In genomic region chr4:74444891-74445642, GRCh38 we compare ENCODE assay signal across 8 cellular contexts. TPM values are rescaled to one million over a fixed set of nuclear protein-coding genes. Genes with fewer than 3 reads are reported as not detected.
DNase-seq lines count a peak whose midpoint lies in the region; ATAC-seq lines count a peak whose summit lies in the region.

AREG (plus strand) TSS chr4:74445136; CDS start chr4:74445346, 210 bp downstream.

- H3K36me3 Mint-ChIP-seq in activated CD4-positive, alpha-beta memory T cell treated with anti-CD3 and anti-CD28 coated beads, Interleukin-2, amount 10 ng/mL, durations not matched to agents 7 days and 5 days (ENCODE audit: low read depth), result no peaks in the 10 kb centered on the region
- peaks cover 10% of the 10 kb centered on the region for H3K36me3 Mint-ChIP-seq in effector memory CD8-positive, alpha-beta T cell (ENCODE audit: insufficient read depth)

- POLR2A ChIA-PET in activated CD4-positive, alpha-beta memory T cell treated with anti-CD3 and anti-CD28 coated beads, Interleukin-2, amount 10 ng/mL, durations not matched to agents 7 days and 5 days (lab: Charles Lee), result interaction anchor here (1.3 to 3.2 kb wide), 3 partner anchors 19 to 47 kb away, joined by 3 to 11 read pairs (median 3); no protein-coding TSS in a partner anchor

- ATAC-seq in HG02938 (IDR thresholded peaks at IDR 0.05; ENCODE audit: unreplicated experiment), result peak; percentile 81
- peak; percentile 94 for ATAC-seq in effector memory CD8-positive, alpha-beta T cell (replicated peaks)

- DNase-seq in NCI-H2171 treated with DMSO at 0.1 percent for 48 hours (lab: John Stamatoyannopoulos, UW) (peak; percentile 0), NCI-H2171 (lab: John Stamatoyannopoulos, UW) (no peak), NCI-H510A (lab: John Stamatoyannopoulos, UW) (peak; percentile 11), mesenteric fat pad (ENCODE audit: low spot score) (peak; percentile 93)
- DNase-seq in activated CD4-positive, alpha-beta memory T cell treated with anti-CD3 and anti-CD28 coated beads, Interleukin-2, amount 10 ng/mL, durations not matched to agents 7 days and 5 days, result peak; percentile 84
- DNase-seq in effector memory CD8-positive, alpha-beta T cell, result peak; percentile 85 to 87 (median 87)
- DNase-seq in stimulated activated CD8-positive, alpha-beta memory T cell treated with anti-CD3 and anti-CD28 coated beads, Interleukin-15, amount 100 ng/mL, for 4 hours (ENCODE audit: low read depth in 2 of 2), result peak; percentile 87 to 91

- CTCF ChIA-PET in activated CD4-positive, alpha-beta memory T cell treated with anti-CD3 and anti-CD28 coated beads, Interleukin-2, amount 10 ng/mL, durations not matched to agents 7 days and 5 days (lab: Charles Lee), result interaction anchor here (1.0 to 2.0 kb wide), 8 partner anchors 8 to 88 kb away, joined by 3 to 6 read pairs (median 4); no protein-coding TSS in a partner anchor

- H3K9me3 Mint-ChIP-seq in activated CD4-positive, alpha-beta memory T cell treated with anti-CD3 and anti-CD28 coated beads, Interleukin-2, amount 10 ng/mL, durations not matched to agents 7 days and 5 days, result no peaks in the 10 kb centered on the region
- no peaks in the 10 kb centered on the region for H3K9me3 Mint-ChIP-seq in effector memory CD8-positive, alpha-beta T cell

- peaks cover 13% of the 10 kb centered on the region for H3K4me1 Mint-ChIP-seq in activated CD4-positive, alpha-beta memory T cell treated with anti-CD3 and anti-CD28 coated beads, Interleukin-2, amount 10 ng/mL, durations not matched to agents 7 days and 5 days
- peaks cover 5% of the 10 kb centered on the region in 2 donors for H3K4me1 Mint-ChIP-seq in effector memory CD8-positive, alpha-beta T cell (ENCODE audit: low read depth in 2 of 2)

- peak within 1 kb of the TSS; percentile 80 for H3K4me3 Mint-ChIP-seq in activated CD4-positive, alpha-beta memory T cell treated with anti-CD3 and anti-CD28 coated beads, Interleukin-2, amount 10 ng/mL, durations not matched to agents 7 days and 5 days
- H3K4me3 Mint-ChIP-seq in effector memory CD8-positive, alpha-beta T cell, result peak within 1 kb of the TSS; percentile 86 to 95

- H3K27me3 Mint-ChIP-seq in activated CD4-positive, alpha-beta memory T cell treated with anti-CD3 and anti-CD28 coated beads, Interleukin-2, amount 10 ng/mL, durations not matched to agents 7 days and 5 days, result no peaks in the 10 kb centered on the region
- H3K27me3 Mint-ChIP-seq in effector memory CD8-positive, alpha-beta T cell, result no peaks in the 10 kb centered on the region

- no peak within 1 kb of the TSS for H3K27ac Mint-ChIP-seq in activated CD4-positive, alpha-beta memory T cell treated with anti-CD3 and anti-CD28 coated beads, Interleukin-2, amount 10 ng/mL, durations not matched to agents 7 days and 5 days
- H3K27ac Mint-ChIP-seq in effector memory CD8-positive, alpha-beta T cell, result peak within 1 kb of the TSS; percentile 56 to 95

RNA-seq across cellular contexts. Expression of gene AREG, which starts in this region (rescaled TPM):
- under 1 TPM; 0.25 to 0.90 TPM for total RNA-seq in activated CD4-positive, alpha-beta memory T cell treated with anti-CD3 and anti-CD28 coated beads, Interleukin-2, amount 10 ng/mL, durations not matched to agents 7 days and 5 days
- 41.0 TPM for total RNA-seq in mesenteric fat pad

Comparison
In these comparisons a context has a peak if more than half of its experiments do, and no peak if none do; other contexts are left out.
1. RNA of gene AREG (total RNA-seq): 41.0 TPM in mesenteric fat pad (single experiment); 0.25 to 0.90 TPM in activated CD4-positive, alpha-beta memory T cell treated with anti-CD3 and anti-CD28 coated beads, Interleukin-2, amount 10 ng/mL, durations not matched to agents 7 days and 5 days; every median in the first group is over 10 times any median in the second.
2. Peak in DNase-seq in activated CD4-positive, alpha-beta memory T cell treated with anti-CD3 and anti-CD28 coated beads, Interleukin-2, amount 10 ng/mL, durations not matched to agents 7 days and 5 days; RNA of the gene not detected or under 1 TPM.